17 cellular contexts compared by ENCODE assay signal in the genomic region with DNA sequence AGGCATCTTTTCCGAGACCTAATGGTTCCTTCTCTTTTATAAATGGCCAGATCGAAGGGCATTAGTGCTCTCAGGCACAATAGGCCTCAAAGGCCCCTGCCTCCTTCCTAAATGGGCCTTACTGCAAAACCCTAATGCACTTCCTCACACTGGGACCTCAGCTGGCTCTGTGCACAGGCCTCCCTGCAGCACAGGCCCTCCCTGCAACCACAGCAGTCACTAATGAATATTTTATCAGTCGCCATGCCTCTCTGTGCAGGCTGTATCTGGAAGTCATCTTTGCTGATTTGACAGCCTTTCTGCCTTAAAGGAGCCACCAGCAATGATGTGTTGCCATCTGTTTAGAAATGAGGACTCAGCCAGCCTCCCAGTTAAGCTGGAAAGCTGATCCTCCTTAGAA.
"Had no signal": no experiment of that assay in that cellular context is flagged by ENCODE, and none has a peak within 500 bp of the region (broad histone marks: within the 10 kb centered on the region; RNA-seq: fewer than 3 reads in every experiment).

No MANE protein-coding gene starts in this region.

- H3K79me2 ChIP-seq: parathyroid adenoma had no signal

- H3K9me3 ChIP-seq: colonic mucosa, thyroid gland had no signal

- H3K4me3 ChIP-seq: colonic mucosa, thyroid gland had no signal

- H3K27me3 ChIP-seq: colonic mucosa, thyroid gland had no signal

- DNase-seq: activated B cell treated with CpG ODN at 0.5 μM for 24 hours; activated CD4-positive, alpha-beta T cell treated with anti-CD3 and anti-CD28 coated beads, Interleukin-2, amount 10 ng/mL, durations not matched to agents 24 days and 14 days; activated CD8-positive, alpha-beta memory T cell treated with anti-CD3 and anti-CD28 coated beads, Interleukin-2, amount 50 U/mL, for 4 hours; activated CD8-positive, alpha-beta T cell treated with anti-CD3 and anti-CD28 coated beads, Interleukin-2, amount 10 ng/mL, durations not matched to agents 7 days and 5 days; activated effector memory CD4-positive, alpha-beta T cell treated with anti-CD3 and anti-CD28 coated beads, Interleukin-2, amount 50 U/mL, for 16 hours; activated T-cell treated with anti-CD3 and anti-CD28 coated beads, Interleukin-2, amount 50 U/mL, for 48 hours; central memory CD4-positive, alpha-beta T cell; colonic mucosa; effector CD4-positive, alpha-beta T cell; foreskin melanocyte; head of caudate nucleus; stimulated activated CD4-positive, alpha-beta T cell treated with anti-CD3 and anti-CD28 coated beads, Interleukin-12 subunit alpha, Interleukin-12 subunit beta, amount 100 ng/mL, for 4 hours; stimulated activated CD4-positive, alpha-beta T cell treated with anti-CD3 and anti-CD28 coated beads, Interleukin-2, amount 100 ng/mL, for 24 hours; T-helper 17 cell; thyroid gland had no signal

- H3K27ac ChIP-seq: colonic mucosa, parathyroid adenoma, thyroid gland had no signal

- H3K4me1 ChIP-seq: colonic mucosa, parathyroid adenoma had no signal

- H2AFZ ChIP-seq: parathyroid adenoma had no signal

- ATAC-seq: activated CD8-positive, alpha-beta T cell treated with anti-CD3 and anti-CD28 coated beads, Interleukin-2, amount 10 ng/mL, durations not matched to agents 7 days and 5 days; activated naive CD4-positive, alpha-beta T cell treated with anti-CD3 and anti-CD28 coated beads, Interleukin-2, amount 50 U/mL, for 72 hours; T-helper 17 cell had no signal

- H3K9ac ChIP-seq: parathyroid adenoma had no signal

- H3K36me3 ChIP-seq: colonic mucosa, thyroid gland had no signal
